Comparison of ENCODE assay signal across 8 cellular contexts in the genomic region with DNA sequence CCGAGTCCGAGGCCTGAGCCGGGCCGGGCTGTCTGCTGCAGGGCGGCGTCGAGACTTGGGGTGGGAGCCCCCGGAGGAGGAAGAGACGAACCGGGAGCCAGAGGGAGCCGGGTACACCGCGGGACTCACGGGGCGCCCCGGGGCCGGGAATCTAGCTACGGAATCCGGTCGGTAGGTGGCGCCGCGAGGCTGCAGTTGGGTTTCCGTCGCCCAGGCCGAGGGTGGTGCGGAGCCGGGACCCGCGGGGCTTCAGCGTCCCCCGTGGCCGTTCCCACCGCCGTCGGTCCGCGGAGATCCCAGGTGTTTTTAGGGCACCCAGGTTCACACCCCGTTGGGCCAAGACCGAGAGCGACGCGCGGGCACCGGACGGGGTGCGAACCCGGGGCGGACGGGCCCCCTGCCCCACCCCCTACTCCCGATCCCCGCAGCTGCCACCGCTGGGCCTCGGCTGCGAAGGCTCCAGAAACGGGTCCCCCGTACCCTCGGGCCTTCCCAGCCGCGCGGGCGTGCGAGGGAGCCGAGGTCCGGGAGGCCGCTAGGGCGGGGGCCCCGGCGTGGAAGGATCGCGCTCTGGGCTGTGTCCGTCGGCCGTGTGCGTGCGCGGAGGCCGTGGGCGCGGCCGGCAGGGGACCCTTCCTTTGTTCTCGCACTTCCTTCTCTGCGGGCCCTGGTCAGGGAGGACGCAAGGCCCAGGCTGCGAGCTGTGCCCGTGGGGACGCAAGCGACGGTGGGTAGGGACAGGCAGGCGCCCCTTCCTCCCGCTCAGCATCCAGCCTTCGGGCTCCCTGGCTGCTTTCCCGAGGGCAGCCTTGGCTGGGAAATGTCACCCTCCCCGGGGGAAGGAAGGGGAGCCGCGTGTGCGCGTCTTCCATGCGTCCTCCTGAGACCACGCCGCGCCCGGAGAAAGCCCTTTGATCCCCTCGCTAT.
DNase-seq lines count a peak whose midpoint lies in the region; ATAC-seq and TF ChIP-seq lines count a peak whose summit lies in the region.

No MANE protein-coding gene starts in this region.

- H3K4me3 ChIP-seq in body of pancreas = peak overlapping the region in 1 of 2 donors; percentile 21
- peak overlapping the region; percentile 59 for H3K4me3 ChIP-seq in iPS-18a (ENCODE audit: low read length)
- peak overlapping the region; percentile 81 for H3K4me3 ChIP-seq in skeletal muscle satellite cell (ENCODE audit: low read length)

- H3K9ac ChIP-seq in iPS-18a (ENCODE audit: low read length) = peak overlapping the region; percentile 70
- peak overlapping the region; percentile 83 for H3K9ac ChIP-seq in skeletal muscle satellite cell (ENCODE audit: low read depth, low read length)

- intact Hi-C loops in body of pancreas (cut with DNase I) = loop anchor here (5.0 to 10.0 kb wide), 2 partner anchors 819 to 987 kb away; no protein-coding TSS in a partner anchor

- 3 to 58% methylated on average over 8 to 87 of the region's 104 CpGs for WGBS in body of pancreas, 2 donors

- ATAC-seq in GM21786 (IDR thresholded peaks at IDR 0.05; ENCODE audit: unreplicated experiment) (peak; percentile 70), body of pancreas (peak; percentile 81), HG02840 (IDR thresholded peaks at IDR 0.05; ENCODE audit: low FRiP score, unreplicated experiment) (no peak)

- H3K4me1 ChIP-seq in body of pancreas (peaks cover 11% of the 10 kb centered on the region), iPS-18a (ENCODE audit: control insufficient read depth, low read depth, low read length) (no peaks in the 10 kb centered on the region), skeletal muscle satellite cell (ENCODE audit: control insufficient read depth, insufficient read depth, low read length) (peaks cover 8% of the 10 kb centered on the region)

- no peak overlapping the region for H3K27ac ChIP-seq in body of pancreas
- H3K27ac ChIP-seq in iPS-18a (ENCODE audit: low read length) = no peak overlapping the region

- H3K36me3 ChIP-seq in body of pancreas (replicated peaks in 1 of 2; ENCODE audit: insufficient read depth in 1 of 2, low read depth in 2 of 2) = no peaks in the 10 kb centered on the region
- no peaks in the 10 kb centered on the region for H3K36me3 ChIP-seq in iPS-18a (ENCODE audit: control insufficient read depth, low read depth, low read length)
- H3K36me3 ChIP-seq in skeletal muscle satellite cell (ENCODE audit: insufficient read depth, low read length) = no peaks in the 10 kb centered on the region

- TF ChIP-seq CTCF in body of pancreas (IDR thresholded peaks at IDR 0.05) = peak; percentile 54 to 87 (median 78)

- peak overlapping the region; percentile 93 for H3K4me2 ChIP-seq in skeletal muscle satellite cell (ENCODE audit: low read length)

- TF ChIP-seq POLR2A in body of pancreas (IDR thresholded peaks at IDR 0.05) = no peak

- DNase-seq in COLO668 (lab: John Stamatoyannopoulos, UW; ENCODE audit: unreplicated experiment) (peak; percentile 84), NCI-H1417 (lab: John Stamatoyannopoulos, UW) (peak; percentile 44 to 89 (median 82)), UCSD-AML1 (lab: John Stamatoyannopoulos, UW; ENCODE audit: unreplicated experiment) (peak; percentile 73), body of pancreas (peak; percentile 66 to 75 (median 70))

- H3K27me3 ChIP-seq in body of pancreas = peaks cover 0 to 8% of the 10 kb centered on the region in 2 donors
- H3K27me3 ChIP-seq in iPS-18a (ENCODE audit: control insufficient read depth, insufficient read depth, low read length) = peaks cover 20% of the 10 kb centered on the region
- H3K27me3 ChIP-seq in skeletal muscle satellite cell (ENCODE audit: control insufficient read depth, insufficient read depth, low read length) = no peaks in the 10 kb centered on the region

- H3K9me3 ChIP-seq in body of pancreas = no peaks in the 10 kb centered on the region
- H3K9me3 ChIP-seq in iPS-18a (ENCODE audit: control insufficient read depth, low read depth, low read length) = no peaks in the 10 kb centered on the region
- H3K9me3 ChIP-seq in skeletal muscle satellite cell (replicated peaks; ENCODE audit: low read length) = no peaks in the 10 kb centered on the region
